28 cellular contexts compared by ENCODE assay signal in the genomic region with DNA sequence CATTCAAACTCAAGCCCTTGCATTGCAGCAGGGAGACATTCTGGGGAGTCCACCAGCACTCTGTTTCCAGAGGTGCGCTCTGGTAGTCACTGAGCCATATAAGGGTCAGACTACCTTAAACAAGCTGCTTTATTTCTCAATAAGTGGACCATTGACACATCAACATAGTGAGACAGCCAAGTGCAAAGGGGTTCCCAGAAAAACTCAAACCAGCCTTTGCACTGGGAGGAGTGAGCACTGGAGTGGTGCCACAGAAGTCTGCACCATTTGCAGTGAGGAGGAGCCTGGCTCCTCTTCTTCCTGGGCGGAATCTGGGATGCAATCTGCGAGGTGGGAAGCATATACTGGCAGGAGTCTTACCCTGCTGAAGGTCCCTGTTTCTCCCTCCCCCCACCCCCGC.
"Had no signal": no experiment of that assay in that cellular context is flagged by ENCODE, and none has a peak within 500 bp of the region (broad histone marks: within the 10 kb centered on the region; RNA-seq: fewer than 3 reads in every experiment).

No MANE protein-coding gene starts in this region.

- H3K4me1 ChIP-seq: left lung, neural progenitor cell, stomach, testis, thyroid gland, transverse colon, upper lobe of left lung had no signal

- H2AFZ ChIP-seq: neural progenitor cell had no signal

- ATAC-seq: left lung; natural killer cell; right cardiac atrium; stimulated activated naive B cell treated with anti-CD40 and anti-IgM and Interleukin-4, amounts not matched to agents 10 μg/mL and 1 μg/mL and 100 μg/mL, for 72 hours; stimulated activated naive CD8-positive, alpha-beta T cell treated with anti-CD3 and anti-CD28 coated beads, Interleukin-15, Interleukin-2, amounts not matched to agents 100 U/mL and 50 U/mL, for 24 hours had no signal

- FAIRE-seq: keratinocyte had no signal

- H3K27me3 ChIP-seq: left lung, neural progenitor cell, neutrophil, ovary, stomach, testis, thyroid gland, transverse colon, upper lobe of left lung had no signal

- H3K4me2 ChIP-seq: neural progenitor cell had no signal

- H3K9ac ChIP-seq: neural progenitor cell had no signal

- H3K36me3 ChIP-seq: left lung, neural progenitor cell, neutrophil, ovary, stomach, thyroid gland, transverse colon, upper lobe of left lung had no signal

- H3K27ac ChIP-seq: left lung, neural progenitor cell, neutrophil, ovary, stomach, testis, thyroid gland, transverse colon, upper lobe of left lung had no signal

- H3K4me3 ChIP-seq: left lung, lung, neural progenitor cell, ovary, stomach, testis, thyroid gland, transverse colon, upper lobe of left lung had no signal

- DNase-seq: head of caudate nucleus; hippocampal formation; kidney glomerular epithelial cell; left cardiac atrium; left lung; mesendoderm; naive B cell; natural killer cell; nephron progenitor cell; occipital lobe; ovary; retina; stimulated activated CD4-positive, alpha-beta T cell treated with anti-CD3 and anti-CD28 coated beads, Interleukin-12 subunit alpha, Interleukin-12 subunit beta, amount 100 ng/mL, for 4 hours; stimulated activated CD4-positive, alpha-beta T cell treated with anti-CD3 and anti-CD28 coated beads, Interleukin-15, amount 100 ng/mL, for 24 hours; stimulated activated CD4-positive, alpha-beta T cell treated with anti-CD3 and anti-CD28 coated beads, Interleukin-2, amount 100 ng/mL, for 24 hours; stimulated activated CD4-positive, alpha-beta T cell treated with anti-CD3 and anti-CD28 coated beads, Interleukin-4, amount 100 ng/mL, for 1 hour; stimulated activated naive B cell treated with anti-CD40 and anti-IgM and Interleukin-4, amounts not matched to agents 10 μg/mL and 1 μg/mL and 100 μg/mL, for 72 hours; stimulated activated naive CD8-positive, alpha-beta T cell treated with anti-CD3 and anti-CD28 coated beads, Interleukin-15, Interleukin-2, amounts not matched to agents 100 U/mL and 50 U/mL, for 24 hours; stomach; testis; thyroid gland; transverse colon; upper lobe of left lung had no signal

- H3K9me3 ChIP-seq: left lung, neutrophil, ovary, stomach, testis, thyroid gland, transverse colon, upper lobe of left lung had no signal
